9 cellular contexts compared by ENCODE assay signal in genomic region chr12:119803391-119803791, GRCh38.
A peak's percentile ranks its signal among the peaks of the same experiment; 100 is the strongest.
DNase-seq lines count a peak whose midpoint lies in the region; ATAC-seq and TF ChIP-seq lines count a peak whose summit lies in the region.
"Had no signal": no experiment of that assay in that cellular context is flagged by ENCODE, and none has a peak within 500 bp of the region (broad histone marks: within the 10 kb centered on the region; RNA-seq: fewer than 3 reads in every experiment).

No MANE protein-coding gene starts in this region.

- peak overlapping the region; percentile 85 for H2AFZ ChIP-seq in IMR-90 (replicated peaks; ENCODE audit: low read length, poor library complexity)

- H3K27ac Mint-ChIP-seq in endothelial cell (ENCODE audit: unreplicated experiment) = no peak overlapping the region
- H3K27ac Mint-ChIP-seq: stimulated activated naive B cell treated with anti-CD40 and anti-IgM and Interleukin-4, amounts not matched to agents 10 μg/mL and 1 μg/mL and 100 μg/mL, for 72 hours had no signal

- dilution Hi-C loops in IMR-90 (cut with HindIII; ENCODE audit: low sequenced_read_pairs, unreplicated experiment) = no loop called here

- H2BK5ac ChIP-seq in IMR-90 (ENCODE audit: low read depth, low read length, poor library complexity, severe bottlenecking) = no peak overlapping the region

- no peak overlapping the region for H2BK20ac ChIP-seq in IMR-90 (ENCODE audit: low read depth, low read length)

- TF ChIP-seq CTCF in IMR-90 (conservative IDR thresholded peaks at IDR 0.05; ENCODE audit: low read depth, low read length) (no peak), endothelial cell (IDR thresholded peaks at IDR 0.05; ENCODE audit: unreplicated experiment) (no peak), left lung (IDR thresholded peaks at IDR 0.05) (no peak)

- BruUV-seq in IMR-90 (replicated peaks; lab: Mats Ljungman, UMichigan) = no TSS peak

- H3K4me1 Mint-ChIP-seq in endothelial cell (ENCODE audit: unreplicated experiment) = peaks cover 20% of the 10 kb centered on the region
- H3K4me1 Mint-ChIP-seq: stimulated activated naive B cell treated with anti-CD40 and anti-IgM and Interleukin-4, amounts not matched to agents 10 μg/mL and 1 μg/mL and 100 μg/mL, for 72 hours had no signal

- H3K4me3 Mint-ChIP-seq in endothelial cell (ENCODE audit: unreplicated experiment) = peak overlapping the region; percentile 85
- H3K4me3 Mint-ChIP-seq: stimulated activated naive B cell treated with anti-CD40 and anti-IgM and Interleukin-4, amounts not matched to agents 10 μg/mL and 1 μg/mL and 100 μg/mL, for 72 hours had no signal

- POLR2A ChIA-PET in IMR-90 (lab: Charles Lee; ENCODE audit: unreplicated experiment) = no interaction called here

- no peak overlapping the region for H2AK5ac ChIP-seq in IMR-90 (ENCODE audit: low read depth, low read length)

- no peaks in the 10 kb centered on the region for H3K9me3 Mint-ChIP-seq in endothelial cell (ENCODE audit: unreplicated experiment)

- no peak overlapping the region; the same call in 1 of the 2 replicates for H3K18ac ChIP-seq in IMR-90 (ENCODE audit: low read depth, low read length)

- H3K14ac ChIP-seq in IMR-90 (replicated peaks; ENCODE audit: low read depth, low read length) = 0 out of 2 replicates have a peak overlapping the region, but pooled peaks have one; percentile 42

- peak overlapping the region; percentile 61 for H3K4me2 ChIP-seq in IMR-90 (ENCODE audit: low read depth, low read length)

- no peak overlapping the region for H3K27ac ChIP-seq in IMR-90 (ENCODE audit: insufficient read depth, low read length)
- no peak overlapping the region for H3K27ac ChIP-seq in left lung
- H3K27ac ChIP-seq in stomach smooth muscle (ENCODE audit: low read length) = no peak overlapping the region

- peaks cover 17 to 23% of the 10 kb centered on the region in 2 experiments for H3K79me1 ChIP-seq in IMR-90 (ENCODE audit: low read depth in 1 of 2, low read length in 2 of 2)

- no peak for TF ChIP-seq RAD21 in IMR-90 (IDR thresholded peaks at IDR 0.05; ENCODE audit: low read length)

- H4K5ac ChIP-seq in IMR-90 (ENCODE audit: low read depth, low read length) = no peak overlapping the region

- no peaks in the 10 kb centered on the region for H3K36me3 Mint-ChIP-seq in endothelial cell (ENCODE audit: low read depth, unreplicated experiment)

- ATAC-seq in IMR-90 (ENCODE audit: low read depth) (peak; percentile 52), left lung (peak; percentile 62), GM21447 (IDR thresholded peaks at IDR 0.05; ENCODE audit: unreplicated experiment) (no peak)
- ATAC-seq: stimulated activated naive B cell treated with anti-CD40 and anti-IgM and Interleukin-4, amounts not matched to agents 10 μg/mL and 1 μg/mL and 100 μg/mL, for 72 hours had no signal

- 0 out of 2 replicates have a peak overlapping the region, but pooled peaks have one; percentile 31 for H3K4ac ChIP-seq in IMR-90 (ENCODE audit: low read depth, low read length)

- no peaks in the 10 kb centered on the region; the same call in 1 of the 2 replicates for H4K20me1 ChIP-seq in IMR-90 (ENCODE audit: insufficient read depth, low read length)

- no peak overlapping the region for H2BK120ac ChIP-seq in IMR-90 (ENCODE audit: low read depth, low read length)

- H3K9ac ChIP-seq in IMR-90 (ENCODE audit: low read depth, low read length) (no peak overlapping the region), stomach smooth muscle (ENCODE audit: low read length in 2 of 2) (peak overlapping the region; percentile 36)

- H3K9me1 ChIP-seq in IMR-90 (ENCODE audit: insufficient read depth, low read length) = no peaks in the 10 kb centered on the region

- H3K4me1 ChIP-seq in IMR-90 (ENCODE audit: control insufficient read depth, insufficient read depth, low read length) (no peaks in the 10 kb centered on the region; the same call in 1 of the 2 replicates), left lung (peaks cover 0 to 5% of the 10 kb centered on the region in 2 donors), stomach smooth muscle (ENCODE audit: control insufficient read depth, insufficient read depth, low read length) (peaks cover 19% of the 10 kb centered on the region)

- no peak overlapping the region for H2BK15ac ChIP-seq in IMR-90 (ENCODE audit: low read depth, low read length)

- H2AK9ac ChIP-seq in IMR-90 (replicated peaks; ENCODE audit: low read depth, low read length, poor library complexity) = peak overlapping the region; percentile 22

- CTCF ChIA-PET in IMR-90 (lab: Yijun Ruan, JAX) = no interaction called here

- peak overlapping the region in 1 of 2 experiments; percentile 17; a peak in 1 of 4 replicates for H4K8ac ChIP-seq in IMR-90 (ENCODE audit: low read depth in 2 of 2, low read length in 2 of 2)

- no peak overlapping the region for H3K56ac ChIP-seq in IMR-90 (ENCODE audit: extremely low read depth, insufficient read depth, low read length)

- intact Hi-C loops in IMR-90 (cut with micrococcal nuclease) = loop anchor here (2.0 kb wide), 1 partner anchor 99 kb away; no protein-coding TSS in a partner anchor
- intact Hi-C loops in left lung (cut with DNase I) = no loop called here

- H3K27me3 ChIP-seq in IMR-90 (ENCODE audit: control insufficient read depth, insufficient read depth, low read length) (no peaks in the 10 kb centered on the region), left lung (no peaks in the 10 kb centered on the region), stomach smooth muscle (ENCODE audit: control insufficient read depth in 1 of 2, insufficient read depth in 2 of 2, low read length in 2 of 2) (peaks cover 0 to 3% of the 10 kb centered on the region in 2 donors)

- peaks cover 6% of the 10 kb centered on the region for H3K27me3 Mint-ChIP-seq in endothelial cell (ENCODE audit: unreplicated experiment)
- H3K27me3 Mint-ChIP-seq: stimulated activated naive B cell treated with anti-CD40 and anti-IgM and Interleukin-4, amounts not matched to agents 10 μg/mL and 1 μg/mL and 100 μg/mL, for 72 hours had no signal

- no peaks in the 10 kb centered on the region for H3K36me3 ChIP-seq in IMR-90 (ENCODE audit: control insufficient read depth, insufficient read depth, low read length)
- no peaks in the 10 kb centered on the region for H3K36me3 ChIP-seq in left lung
- no peaks in the 10 kb centered on the region for H3K36me3 ChIP-seq in stomach smooth muscle (ENCODE audit: control insufficient read depth in 2 of 2, insufficient read depth in 2 of 2, low read length in 2 of 2)

- H4K91ac ChIP-seq in IMR-90 (ENCODE audit: insufficient read depth, low read depth, low read length) = no peak overlapping the region

- peak overlapping the region; percentile 17; the same call in 1 of the 2 replicates for H3K23ac ChIP-seq in IMR-90 (ENCODE audit: low read depth, low read length)

- peak overlapping the region; percentile 20 for H3K4me3 ChIP-seq in IMR-90 (ENCODE audit: insufficient read depth, low read depth, low read length)
- H3K4me3 ChIP-seq in left lung = peak overlapping the region in 1 of 2 donors; percentile 13
- H3K4me3 ChIP-seq in stomach smooth muscle (ENCODE audit: low read length in 2 of 2) = peak overlapping the region; percentile 76 to 84

- DNase-seq in IMR-90 (peak; percentile 42), endothelial cell (ENCODE audit: low spot score) (peak; percentile 36), left lung (peak in 1 of 2 donors; percentile 38), SKM-1 (lab: John Stamatoyannopoulos, UW; ENCODE audit: unreplicated experiment) (no peak), NOMO-1 treated with DMSO at 0.1 percent for 48 hours (lab: John Stamatoyannopoulos, UW; ENCODE audit: unreplicated experiment) (no peak), ACHN (no peak)
- DNase-seq: stimulated activated naive B cell treated with anti-CD40 and anti-IgM and Interleukin-4, amounts not matched to agents 10 μg/mL and 1 μg/mL and 100 μg/mL, for 72 hours had no signal

- 25% methylated on average over 2 of the region's 16 CpGs; no CpG with 5 or more reads in 1 of the 2 experiments for WGBS in IMR-90 (ENCODE audit: extremely low coverage in 2 of 2, insufficient read length in 1 of 2), 2 experiments

- in situ Hi-C loops in IMR-90 (cut with MboI; ENCODE audit: low sequenced_read_pairs) = no loop called here
- in situ Hi-C loops in ACHN (cut with HindIII; ENCODE audit: low pct_ligation_motif_present, low pct_unique_long_range_greater_than_20kb, low sequenced_read_pairs) = no loop called here

- H3K9me3 ChIP-seq in IMR-90 (ENCODE audit: control insufficient read depth, insufficient read depth, low read length) = peaks cover 2% of the 10 kb centered on the region; the same call in 1 of the 2 replicates
- no peaks in the 10 kb centered on the region for H3K9me3 ChIP-seq in left lung
- no peaks in the 10 kb centered on the region for H3K9me3 ChIP-seq in stomach smooth muscle (ENCODE audit: control insufficient read depth in 2 of 2, low read length in 2 of 2)

- TF ChIP-seq POLR2A in IMR-90 (IDR thresholded peaks at IDR 0.05; ENCODE audit: low read depth, low read length) = no peak

TF ChIP-seq in IMR-90, 13 proteins besides CTCF, POLR2A, EP300 and RAD21 (continues in another document):
- no peak for TF ChIP-seq MXI1 (IDR thresholded peaks at IDR 0.05; ENCODE audit: borderline replicate concordance, low read depth, low read length)
- TF ChIP-seq, protein P1, sequence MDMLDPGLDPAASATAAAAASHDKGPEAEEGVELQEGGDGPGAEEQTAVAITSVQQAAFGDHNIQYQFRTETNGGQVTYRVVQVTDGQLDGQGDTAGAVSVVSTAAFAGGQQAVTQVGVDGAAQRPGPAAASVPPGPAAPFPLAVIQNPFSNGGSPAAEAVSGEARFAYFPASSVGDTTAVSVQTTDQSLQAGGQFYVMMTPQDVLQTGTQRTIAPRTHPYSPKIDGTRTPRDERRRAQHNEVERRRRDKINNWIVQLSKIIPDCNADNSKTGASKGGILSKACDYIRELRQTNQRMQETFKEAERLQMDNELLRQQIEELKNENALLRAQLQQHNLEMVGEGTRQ (IDR thresholded peaks at IDR 0.05; ENCODE audit: low read depth, low read length) = no peak
- no peak for TF ChIP-seq NFE2L2 (IDR thresholded peaks at IDR 0.05; ENCODE audit: low read depth, low read length)
- TF ChIP-seq BHLHE40 (IDR thresholded peaks at IDR 0.05; ENCODE audit: low read depth, low read length) = no peak
- TF ChIP-seq SMC3 (IDR thresholded peaks at IDR 0.05; ENCODE audit: low read depth, low read length) = no peak
- TF ChIP-seq FOS (IDR thresholded peaks at IDR 0.05; ENCODE audit: low read depth, low read length) = no peak
- no peak for TF ChIP-seq MAZ (IDR thresholded peaks at IDR 0.05; ENCODE audit: borderline replicate concordance, low read depth, low read length)
- TF ChIP-seq RCOR1 (IDR thresholded peaks at IDR 0.05; ENCODE audit: insufficient replicate concordance, low read length) = no peak
- TF ChIP-seq CHD1 (IDR thresholded peaks at IDR 0.05; ENCODE audit: low read depth, low read length) = no peak
- no peak for TF ChIP-seq CEBPB (IDR thresholded peaks at IDR 0.05; ENCODE audit: low read depth, low read length)
- TF ChIP-seq MAFK (IDR thresholded peaks at IDR 0.05; ENCODE audit: low read depth, low read length) = no peak
- TF ChIP-seq RFX5 (IDR thresholded peaks at IDR 0.05; ENCODE audit: low read depth, low read length) = no peak

Comparison
In these comparisons a context has a peak if more than half of its experiments do, and no peak if none do; other contexts are left out.
1. DNase-seq: peak in IMR-90 (single experiment) and endothelial cell (single experiment); none in SKM-1 (single experiment), NOMO-1 treated with DMSO at 0.1 percent for 48 hours (single experiment) and ACHN (single experiment).